1 cellular context compared by ENCODE assay signal in the genomic region with DNA sequence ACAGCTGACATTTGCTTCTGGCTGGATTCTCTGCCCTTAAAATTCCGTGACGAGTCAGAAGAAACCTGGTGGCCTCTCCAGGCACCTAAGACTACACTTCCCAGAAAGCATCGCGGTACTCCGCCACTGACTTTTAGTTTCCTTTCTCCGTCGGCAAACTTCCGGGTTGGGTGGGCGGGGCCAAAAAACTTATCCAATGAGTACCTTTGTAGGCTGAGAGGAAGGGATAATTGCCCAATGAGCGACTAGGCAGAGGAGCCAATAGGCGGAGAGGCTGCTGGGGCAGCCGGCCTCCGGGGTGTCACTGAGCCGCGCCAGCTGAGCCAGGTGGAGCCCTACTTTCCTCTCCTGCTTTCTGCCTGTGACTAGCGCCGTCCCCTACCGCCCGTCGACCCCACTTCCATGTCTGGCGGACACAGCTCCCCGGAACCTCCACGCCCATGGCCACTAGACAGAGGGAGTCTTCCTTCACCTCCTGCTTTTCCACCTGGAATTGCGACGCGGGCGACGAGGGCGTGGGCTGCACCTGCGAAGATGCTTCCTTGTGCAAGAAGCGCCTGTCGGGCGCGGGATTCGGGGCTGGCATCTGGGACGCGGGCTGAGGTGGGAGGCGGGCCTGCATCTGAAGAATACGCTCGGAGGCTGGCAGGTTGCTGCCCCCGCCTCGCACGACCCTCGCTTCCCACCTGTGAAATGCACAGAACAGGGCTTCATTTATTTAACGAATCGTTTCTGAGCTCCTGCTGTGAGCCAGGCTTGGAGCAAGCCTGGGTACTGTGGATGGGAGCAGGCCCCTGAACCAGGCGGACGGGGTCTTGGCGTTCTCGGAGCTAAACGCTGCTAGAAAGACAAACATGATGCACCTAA.
TF ChIP-seq lines count a peak whose summit lies in the region.

No MANE protein-coding gene starts in this region.

TF ChIP-seq in K562, 482 proteins besides CTCF, POLR2A, EP300 and RAD21 (continued from another document and continues in another):
- TF ChIP-seq, protein P1, sequence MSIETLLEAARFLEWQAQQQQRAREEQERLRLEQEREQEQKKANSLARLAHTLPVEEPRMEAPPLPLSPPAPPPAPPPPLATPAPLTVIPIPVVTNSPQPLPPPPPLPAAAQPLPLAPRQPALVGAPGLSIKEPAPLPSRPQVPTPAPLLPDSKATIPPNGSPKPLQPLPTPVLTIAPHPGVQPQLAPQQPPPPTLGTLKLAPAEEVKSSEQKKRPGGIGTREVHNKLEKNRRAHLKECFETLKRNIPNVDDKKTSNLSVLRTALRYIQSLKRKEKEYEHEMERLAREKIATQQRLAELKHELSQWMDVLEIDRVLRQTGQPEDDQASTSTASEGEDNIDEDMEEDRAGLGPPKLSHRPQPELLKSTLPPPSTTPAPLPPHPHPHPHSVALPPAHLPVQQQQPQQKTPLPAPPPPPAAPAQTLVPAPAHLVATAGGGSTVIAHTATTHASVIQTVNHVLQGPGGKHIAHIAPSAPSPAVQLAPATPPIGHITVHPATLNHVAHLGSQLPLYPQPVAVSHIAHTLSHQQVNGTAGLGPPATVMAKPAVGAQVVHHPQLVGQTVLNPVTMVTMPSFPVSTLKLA (conservative IDR thresholded peaks at IDR 0.05): peak in 1 of 2 experiments; percentile 43; a peak in 1 of 4 replicates
- no peak for TF ChIP-seq HMG20B (CRISPR knock-in tag; IDR thresholded peaks at IDR 0.05)
- TF ChIP-seq, protein P2, sequence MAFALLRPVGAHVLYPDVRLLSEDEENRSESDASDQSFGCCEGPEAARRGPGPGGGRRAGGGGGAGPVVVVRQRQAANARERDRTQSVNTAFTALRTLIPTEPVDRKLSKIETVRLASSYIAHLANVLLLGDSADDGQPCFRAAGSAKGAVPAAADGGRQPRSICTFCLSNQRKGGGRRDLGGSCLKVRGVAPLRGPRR (CRISPR knock-in tag; IDR thresholded peaks at IDR 0.05): no peak
- TF ChIP-seq, protein P3, sequence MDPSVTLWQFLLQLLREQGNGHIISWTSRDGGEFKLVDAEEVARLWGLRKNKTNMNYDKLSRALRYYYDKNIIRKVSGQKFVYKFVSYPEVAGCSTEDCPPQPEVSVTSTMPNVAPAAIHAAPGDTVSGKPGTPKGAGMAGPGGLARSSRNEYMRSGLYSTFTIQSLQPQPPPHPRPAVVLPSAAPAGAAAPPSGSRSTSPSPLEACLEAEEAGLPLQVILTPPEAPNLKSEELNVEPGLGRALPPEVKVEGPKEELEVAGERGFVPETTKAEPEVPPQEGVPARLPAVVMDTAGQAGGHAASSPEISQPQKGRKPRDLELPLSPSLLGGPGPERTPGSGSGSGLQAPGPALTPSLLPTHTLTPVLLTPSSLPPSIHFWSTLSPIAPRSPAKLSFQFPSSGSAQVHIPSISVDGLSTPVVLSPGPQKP (CRISPR knock-in tag; IDR thresholded peaks at IDR 0.05): no peak
- TF ChIP-seq MAFK (IDR thresholded peaks at IDR 0.05; ENCODE audit: low read length): no peak
- TF ChIP-seq ZNF23 (CRISPR knock-in tag; IDR thresholded peaks at IDR 0.05): no peak
- TF ChIP-seq KAT2B (IDR thresholded peaks at IDR 0.05; ENCODE audit: low read depth, low read length): no peak
- TF ChIP-seq, protein P4, sequence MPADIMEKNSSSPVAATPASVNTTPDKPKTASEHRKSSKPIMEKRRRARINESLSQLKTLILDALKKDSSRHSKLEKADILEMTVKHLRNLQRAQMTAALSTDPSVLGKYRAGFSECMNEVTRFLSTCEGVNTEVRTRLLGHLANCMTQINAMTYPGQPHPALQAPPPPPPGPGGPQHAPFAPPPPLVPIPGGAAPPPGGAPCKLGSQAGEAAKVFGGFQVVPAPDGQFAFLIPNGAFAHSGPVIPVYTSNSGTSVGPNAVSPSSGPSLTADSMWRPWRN (IDR thresholded peaks at IDR 0.05; ENCODE audit: low read depth): no peak
- TF ChIP-seq ZNF436 (CRISPR knock-in tag; IDR thresholded peaks at IDR 0.05): no peak
- TF ChIP-seq CBX5 (IDR thresholded peaks at IDR 0.05; ENCODE audit: borderline replicate concordance, low read depth): no peak
- TF ChIP-seq SIRT6 (IDR thresholded peaks at IDR 0.05; ENCODE audit: low read depth, low read length): no peak
- no peak for TF ChIP-seq ATF7 (IDR thresholded peaks at IDR 0.05)
- TF ChIP-seq, protein P5, sequence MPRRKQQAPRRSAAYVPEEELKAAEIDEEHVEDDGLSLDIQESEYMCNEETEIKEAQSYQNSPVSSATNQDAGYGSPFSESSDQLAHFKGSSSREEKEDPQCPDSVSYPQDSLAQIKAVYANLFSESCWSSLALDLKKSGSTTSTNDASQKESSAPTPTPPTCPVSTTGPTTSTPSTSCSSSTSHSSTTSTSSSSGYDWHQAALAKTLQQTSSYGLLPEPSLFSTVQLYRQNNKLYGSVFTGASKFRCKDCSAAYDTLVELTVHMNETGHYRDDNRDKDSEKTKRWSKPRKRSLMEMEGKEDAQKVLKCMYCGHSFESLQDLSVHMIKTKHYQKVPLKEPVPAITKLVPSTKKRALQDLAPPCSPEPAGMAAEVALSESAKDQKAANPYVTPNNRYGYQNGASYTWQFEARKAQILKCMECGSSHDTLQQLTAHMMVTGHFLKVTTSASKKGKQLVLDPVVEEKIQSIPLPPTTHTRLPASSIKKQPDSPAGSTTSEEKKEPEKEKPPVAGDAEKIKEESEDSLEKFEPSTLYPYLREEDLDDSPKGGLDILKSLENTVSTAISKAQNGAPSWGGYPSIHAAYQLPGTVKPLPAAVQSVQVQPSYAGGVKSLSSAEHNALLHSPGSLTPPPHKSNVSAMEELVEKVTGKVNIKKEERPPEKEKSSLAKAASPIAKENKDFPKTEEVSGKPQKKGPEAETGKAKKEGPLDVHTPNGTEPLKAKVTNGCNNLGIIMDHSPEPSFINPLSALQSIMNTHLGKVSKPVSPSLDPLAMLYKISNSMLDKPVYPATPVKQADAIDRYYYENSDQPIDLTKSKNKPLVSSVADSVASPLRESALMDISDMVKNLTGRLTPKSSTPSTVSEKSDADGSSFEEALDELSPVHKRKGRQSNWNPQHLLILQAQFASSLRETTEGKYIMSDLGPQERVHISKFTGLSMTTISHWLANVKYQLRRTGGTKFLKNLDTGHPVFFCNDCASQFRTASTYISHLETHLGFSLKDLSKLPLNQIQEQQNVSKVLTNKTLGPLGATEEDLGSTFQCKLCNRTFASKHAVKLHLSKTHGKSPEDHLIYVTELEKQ (CRISPR knock-in tag; IDR thresholded peaks at IDR 0.05): no peak
- TF ChIP-seq, protein P6, sequence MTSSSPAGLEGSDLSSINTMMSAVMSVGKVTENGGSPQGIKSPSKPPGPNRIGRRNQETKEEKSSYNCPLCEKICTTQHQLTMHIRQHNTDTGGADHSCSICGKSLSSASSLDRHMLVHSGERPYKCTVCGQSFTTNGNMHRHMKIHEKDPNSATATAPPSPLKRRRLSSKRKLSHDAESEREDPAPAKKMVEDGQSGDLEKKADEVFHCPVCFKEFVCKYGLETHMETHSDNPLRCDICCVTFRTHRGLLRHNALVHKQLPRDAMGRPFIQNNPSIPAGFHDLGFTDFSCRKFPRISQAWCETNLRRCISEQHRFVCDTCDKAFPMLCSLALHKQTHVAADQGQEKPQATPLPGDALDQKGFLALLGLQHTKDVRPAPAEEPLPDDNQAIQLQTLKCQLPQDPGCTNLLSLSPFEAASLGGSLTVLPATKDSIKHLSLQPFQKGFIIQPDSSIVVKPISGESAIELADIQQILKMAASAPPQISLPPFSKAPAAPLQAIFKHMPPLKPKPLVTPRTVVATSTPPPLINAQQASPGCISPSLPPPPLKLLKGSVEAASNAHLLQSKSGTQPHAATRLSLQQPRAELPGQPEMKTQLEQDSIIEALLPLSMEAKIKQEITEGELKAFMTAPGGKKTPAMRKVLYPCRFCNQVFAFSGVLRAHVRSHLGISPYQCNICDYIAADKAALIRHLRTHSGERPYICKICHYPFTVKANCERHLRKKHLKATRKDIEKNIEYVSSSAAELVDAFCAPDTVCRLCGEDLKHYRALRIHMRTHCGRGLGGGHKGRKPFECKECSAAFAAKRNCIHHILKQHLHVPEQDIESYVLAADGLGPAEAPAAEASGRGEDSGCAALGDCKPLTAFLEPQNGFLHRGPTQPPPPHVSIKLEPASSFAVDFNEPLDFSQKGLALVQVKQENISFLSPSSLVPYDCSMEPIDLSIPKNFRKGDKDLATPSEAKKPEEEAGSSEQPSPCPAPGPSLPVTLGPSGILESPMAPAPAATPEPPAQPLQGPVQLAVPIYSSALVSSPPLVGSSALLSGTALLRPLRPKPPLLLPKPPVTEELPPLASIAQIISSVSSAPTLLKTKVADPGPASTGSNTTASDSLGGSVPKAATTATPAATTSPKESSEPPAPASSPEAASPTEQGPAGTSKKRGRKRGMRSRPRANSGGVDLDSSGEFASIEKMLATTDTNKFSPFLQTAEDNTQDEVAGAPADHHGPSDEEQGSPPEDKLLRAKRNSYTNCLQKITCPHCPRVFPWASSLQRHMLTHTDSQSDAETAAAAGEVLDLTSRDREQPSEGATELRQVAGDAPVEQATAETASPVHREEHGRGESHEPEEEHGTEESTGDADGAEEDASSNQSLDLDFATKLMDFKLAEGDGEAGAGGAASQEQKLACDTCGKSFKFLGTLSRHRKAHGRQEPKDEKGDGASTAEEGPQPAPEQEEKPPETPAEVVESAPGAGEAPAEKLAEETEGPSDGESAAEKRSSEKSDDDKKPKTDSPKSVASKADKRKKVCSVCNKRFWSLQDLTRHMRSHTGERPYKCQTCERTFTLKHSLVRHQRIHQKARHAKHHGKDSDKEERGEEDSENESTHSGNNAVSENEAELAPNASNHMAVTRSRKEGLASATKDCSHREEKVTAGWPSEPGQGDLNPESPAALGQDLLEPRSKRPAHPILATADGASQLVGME (CRISPR knock-in tag; IDR thresholded peaks at IDR 0.05): no peak
- TF ChIP-seq, protein P7, sequence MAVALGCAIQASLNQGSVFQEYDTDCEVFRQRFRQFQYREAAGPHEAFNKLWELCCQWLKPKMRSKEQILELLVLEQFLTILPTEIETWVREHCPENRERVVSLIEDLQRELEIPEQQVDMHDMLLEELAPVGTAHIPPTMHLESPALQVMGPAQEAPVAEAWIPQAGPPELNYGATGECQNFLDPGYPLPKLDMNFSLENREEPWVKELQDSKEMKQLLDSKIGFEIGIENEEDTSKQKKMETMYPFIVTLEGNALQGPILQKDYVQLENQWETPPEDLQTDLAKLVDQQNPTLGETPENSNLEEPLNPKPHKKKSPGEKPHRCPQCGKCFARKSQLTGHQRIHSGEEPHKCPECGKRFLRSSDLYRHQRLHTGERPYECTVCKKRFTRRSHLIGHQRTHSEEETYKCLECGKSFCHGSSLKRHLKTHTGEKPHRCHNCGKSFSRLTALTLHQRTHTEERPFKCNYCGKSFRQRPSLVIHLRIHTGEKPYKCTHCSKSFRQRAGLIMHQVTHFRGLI (CRISPR knock-in tag; IDR thresholded peaks at IDR 0.05): no peak
- no peak for TF ChIP-seq XRCC3 (IDR thresholded peaks at IDR 0.05)
- TF ChIP-seq, protein P8, sequence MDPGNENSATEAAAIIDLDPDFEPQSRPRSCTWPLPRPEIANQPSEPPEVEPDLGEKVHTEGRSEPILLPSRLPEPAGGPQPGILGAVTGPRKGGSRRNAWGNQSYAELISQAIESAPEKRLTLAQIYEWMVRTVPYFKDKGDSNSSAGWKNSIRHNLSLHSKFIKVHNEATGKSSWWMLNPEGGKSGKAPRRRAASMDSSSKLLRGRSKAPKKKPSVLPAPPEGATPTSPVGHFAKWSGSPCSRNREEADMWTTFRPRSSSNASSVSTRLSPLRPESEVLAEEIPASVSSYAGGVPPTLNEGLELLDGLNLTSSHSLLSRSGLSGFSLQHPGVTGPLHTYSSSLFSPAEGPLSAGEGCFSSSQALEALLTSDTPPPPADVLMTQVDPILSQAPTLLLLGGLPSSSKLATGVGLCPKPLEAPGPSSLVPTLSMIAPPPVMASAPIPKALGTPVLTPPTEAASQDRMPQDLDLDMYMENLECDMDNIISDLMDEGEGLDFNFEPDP (CRISPR knock-in tag; IDR thresholded peaks at IDR 0.05): no peak
- TF ChIP-seq, protein P9, sequence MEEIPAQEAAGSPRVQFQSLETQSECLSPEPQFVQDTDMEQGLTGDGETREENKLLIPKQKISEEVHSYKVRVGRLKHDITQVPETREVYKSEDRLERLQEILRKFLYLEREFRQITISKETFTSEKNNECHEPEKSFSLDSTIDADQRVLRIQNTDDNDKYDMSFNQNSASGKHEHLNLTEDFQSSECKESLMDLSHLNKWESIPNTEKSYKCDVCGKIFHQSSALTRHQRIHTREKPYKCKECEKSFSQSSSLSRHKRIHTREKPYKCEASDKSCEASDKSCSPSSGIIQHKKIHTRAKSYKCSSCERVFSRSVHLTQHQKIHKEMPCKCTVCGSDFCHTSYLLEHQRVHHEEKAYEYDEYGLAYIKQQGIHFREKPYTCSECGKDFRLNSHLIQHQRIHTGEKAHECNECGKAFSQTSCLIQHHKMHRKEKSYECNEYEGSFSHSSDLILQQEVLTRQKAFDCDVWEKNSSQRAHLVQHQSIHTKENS (CRISPR knock-in tag; IDR thresholded peaks at IDR 0.05): no peak
